ENCODE assay signal across 9 cellular contexts in genomic region chr1:211698161-211699026, GRCh38. TPM values are rescaled to one million over a fixed set of nuclear protein-coding genes. Genes with fewer than 3 reads are reported as not detected.
DNase-seq lines count a peak whose midpoint lies in the region; ATAC-seq and TF ChIP-seq lines count a peak whose summit lies in the region.
"Had no signal": no experiment of that assay in that cellular context is flagged by ENCODE, and none has a peak within 500 bp of the region (broad histone marks: within the 10 kb centered on the region; RNA-seq: fewer than 3 reads in every experiment).

No MANE protein-coding gene starts in this region.

- peak overlapping the region in 1 of 2 donors; percentile 30 for H3K4me3 ChIP-seq in CD4-positive, alpha-beta memory T cell (ENCODE audit: low read length in 2 of 2)
- H3K4me3 ChIP-seq in PC-3 (ENCODE audit: low read length) (peak overlapping the region; percentile 22; the same call in 1 of the 2 replicates), fibroblast of pulmonary artery (replicated peaks; ENCODE audit: low read depth, low read length) (peak overlapping the region; percentile 34), neural cell (ENCODE audit: low read length) (no peak overlapping the region), stomach (peak overlapping the region; percentile 17 to 35 (median 21))

- no peaks in the 10 kb centered on the region for H3K9me2 ChIP-seq in PC-3 (replicated peaks; ENCODE audit: low read length)
- H3K9me2 ChIP-seq in neural cell (ENCODE audit: insufficient read depth, low read length): no peaks in the 10 kb centered on the region

- CTCF ChIA-PET in CD4-positive, alpha-beta memory T cell (lab: Charles Lee; ENCODE audit: partially characterized antibody): interaction anchor here (0.6 to 5.9 kb wide), 52 partner anchors 8 to 758 kb away, joined by 3 to 83 read pairs (median 4); partner anchors contain the start of genes DTL, INTS7 and NEK2
- CTCF ChIA-PET in PC-3 (lab: Charles Lee): interaction anchor here (0.6 to 1.8 kb wide), 8 partner anchors 14 to 337 kb away, joined by 3 to 10 read pairs (median 4); partner anchors contain the start of genes DTL and INTS7

- peak overlapping the region; percentile 66 to 82 (median 78) for H3K4me3 Mint-ChIP-seq in CD4-positive, alpha-beta memory T cell
- peak overlapping the region; percentile 41 for H3K4me3 Mint-ChIP-seq in activated T-helper 1 cell treated with anti-CD3 and anti-CD28 coated beads, Interleukin-12 subunit alpha, Interleukin-12 subunit beta, Interleukin-2, Interleukin-4 antibody, amounts not matched to agents 30 ng/mL and 10 ng/mL and 1 ng/mL, durations not matched to agents 14 hours and 24 hours and 36 hours
- H3K4me3 Mint-ChIP-seq: activated naive CD4-positive, alpha-beta T cell treated with anti-CD3 and anti-CD28 coated beads, Interleukin-2, amount 50 U/mL, for 24 hours had no signal

- peak; percentile 72 to 81 (median 73) for DNase-seq in CD4-positive, alpha-beta memory T cell
- DNase-seq in GM20000 (ENCODE audit: low spot score) (peak; percentile 79), HT1080 (ENCODE audit: low read depth) (peak; percentile 57), PC-3 (peak; percentile 87), fibroblast of pulmonary artery (ENCODE audit: low read depth) (peak; percentile 68), stomach (peak; percentile 91)
- DNase-seq in activated T-helper 1 cell treated with anti-CD3 and anti-CD28 coated beads, Interleukin-12 subunit alpha, Interleukin-12 subunit beta, Interleukin-2, Interleukin-4 antibody, amounts not matched to agents 30 ng/mL and 10 ng/mL and 1 ng/mL, durations not matched to agents 14 hours and 24 hours and 36 hours (ENCODE audit: low spot score): peak; percentile 75

- H3K27me3 ChIP-seq in CD4-positive, alpha-beta memory T cell (ENCODE audit: insufficient read depth, low read length): no peaks in the 10 kb centered on the region
- H3K27me3 ChIP-seq in PC-3 (ENCODE audit: low read length) (no peaks in the 10 kb centered on the region), neural cell (ENCODE audit: insufficient read depth, low read depth, low read length) (no peaks in the 10 kb centered on the region), stomach (peaks cover 0 to 3% (median 0%) of the 10 kb centered on the region in 3 donors)

- H3K9ac ChIP-seq in PC-3 (ENCODE audit: low read length) (no peak overlapping the region), neural cell (ENCODE audit: low read length) (no peak overlapping the region)

- peak overlapping the region; percentile 59 for H2AFZ ChIP-seq in PC-3 (ENCODE audit: low read length)
- no peak overlapping the region for H2AFZ ChIP-seq in neural cell (ENCODE audit: low read depth, low read length)

- no peak for TF ChIP-seq RAD21 in neural cell (conservative IDR thresholded peaks at IDR 0.05)

- no peaks in the 10 kb centered on the region for H3K9me3 ChIP-seq in CD4-positive, alpha-beta memory T cell (ENCODE audit: control insufficient read depth in 1 of 2, low read length in 2 of 2)
- H3K9me3 ChIP-seq in PC-3 (ENCODE audit: low read length): no peaks in the 10 kb centered on the region
- no peaks in the 10 kb centered on the region for H3K9me3 ChIP-seq in neural cell (ENCODE audit: low read length)
- H3K9me3 ChIP-seq in stomach: peaks cover 0 to 5% (median 0%) of the 10 kb centered on the region in 4 donors

- H3F3A ChIP-seq in PC-3 (ENCODE audit: low read length, unreplicated experiment) (no peaks in the 10 kb centered on the region), neural cell (ENCODE audit: insufficient read depth, low read length, poor library complexity, severe bottlenecking) (no peaks in the 10 kb centered on the region)

- H3K27me3 Mint-ChIP-seq in CD4-positive, alpha-beta memory T cell: peaks cover 0 to 3% of the 10 kb centered on the region in 2 donors
- peaks cover 15% of the 10 kb centered on the region for H3K27me3 Mint-ChIP-seq in activated T-helper 1 cell treated with anti-CD3 and anti-CD28 coated beads, Interleukin-12 subunit alpha, Interleukin-12 subunit beta, Interleukin-2, Interleukin-4 antibody, amounts not matched to agents 30 ng/mL and 10 ng/mL and 1 ng/mL, durations not matched to agents 14 hours and 24 hours and 36 hours (ENCODE audit: insufficient read depth)
- H3K27me3 Mint-ChIP-seq: activated naive CD4-positive, alpha-beta T cell treated with anti-CD3 and anti-CD28 coated beads, Interleukin-2, amount 50 U/mL, for 24 hours had no signal

- peaks cover 0 to 4% (median 0%) of the 10 kb centered on the region in 8 donors for H3K9me3 Mint-ChIP-seq in CD4-positive, alpha-beta memory T cell
- no peaks in the 10 kb centered on the region for H3K9me3 Mint-ChIP-seq in activated T-helper 1 cell treated with anti-CD3 and anti-CD28 coated beads, Interleukin-12 subunit alpha, Interleukin-12 subunit beta, Interleukin-2, Interleukin-4 antibody, amounts not matched to agents 30 ng/mL and 10 ng/mL and 1 ng/mL, durations not matched to agents 14 hours and 24 hours and 36 hours
- H3K9me3 Mint-ChIP-seq: activated naive CD4-positive, alpha-beta T cell treated with anti-CD3 and anti-CD28 coated beads, Interleukin-2, amount 50 U/mL, for 24 hours had no signal

- H3K36me3 ChIP-seq in CD4-positive, alpha-beta memory T cell (ENCODE audit: insufficient read depth, low read length): no peaks in the 10 kb centered on the region
- H3K36me3 ChIP-seq in PC-3 (ENCODE audit: low read depth, low read length): no peaks in the 10 kb centered on the region
- H3K36me3 ChIP-seq in neural cell (ENCODE audit: insufficient read depth, low read length): no peaks in the 10 kb centered on the region
- H3K36me3 ChIP-seq in stomach: no peaks in the 10 kb centered on the region

- no peak overlapping the region for H3K27ac ChIP-seq in CD4-positive, alpha-beta memory T cell (ENCODE audit: low read depth, low read length)
- no peak overlapping the region for H3K27ac ChIP-seq in PC-3 (ENCODE audit: low read length)
- H3K27ac ChIP-seq in neural cell (ENCODE audit: low read length): no peak overlapping the region
- no peak overlapping the region for H3K27ac ChIP-seq in stomach

- peaks cover 21% of the 10 kb centered on the region for H3K4me1 ChIP-seq in CD4-positive, alpha-beta memory T cell (ENCODE audit: insufficient read depth, low read length)
- no peaks in the 10 kb centered on the region for H3K4me1 ChIP-seq in PC-3 (ENCODE audit: insufficient read depth, low read length)
- peaks cover 0 to 11% (median 8%) of the 10 kb centered on the region in 4 donors for H3K4me1 ChIP-seq in stomach

- peak overlapping the region; percentile 60 for H3K4me2 ChIP-seq in PC-3 (ENCODE audit: low read length)
- H3K4me2 ChIP-seq in neural cell (ENCODE audit: low read length): no peak overlapping the region

- no peak for TF ChIP-seq POLR2A in stomach (IDR thresholded peaks at IDR 0.05)

- WGBS in stomach, 5 donors: 17 to 24% (median 20%) methylated on average over 17 to 29 of the region's 29 CpGs

- POLR2A ChIA-PET in CD4-positive, alpha-beta memory T cell (lab: Charles Lee; ENCODE audit: partially characterized antibody): interaction anchor here (0.9 to 1.3 kb wide), 3 partner anchors 16 to 337 kb away, joined by 3 to 7 read pairs (median 3); partner anchors contain the start of genes DTL and INTS7
- POLR2A ChIA-PET in PC-3 (lab: Charles Lee; ENCODE audit: unreplicated experiment): no interaction called here

- H3K79me2 ChIP-seq in PC-3 (ENCODE audit: low read length): no peaks in the 10 kb centered on the region
- H3K79me2 ChIP-seq in neural cell (replicated peaks; ENCODE audit: insufficient read depth, low read length): no peaks in the 10 kb centered on the region

- H4K20me1 ChIP-seq in PC-3 (ENCODE audit: low read length) (no peaks in the 10 kb centered on the region), neural cell (ENCODE audit: insufficient read depth) (no peaks in the 10 kb centered on the region)

- TF ChIP-seq CTCF in GM20000 (IDR thresholded peaks at IDR 0.05; ENCODE audit: extremely low read depth, missing control alignments) (peak; percentile 97), PC-3 (conservative IDR thresholded peaks at IDR 0.05; ENCODE audit: low read depth, low read length) (peak; percentile 99), fibroblast of pulmonary artery (IDR thresholded peaks at IDR 0.05; ENCODE audit: low read length, missing control alignments) (peak; percentile 92), neural cell (IDR thresholded peaks at IDR 0.05; ENCODE audit: poor library complexity, severe bottlenecking) (peak; percentile 50), stomach (IDR thresholded peaks at IDR 0.05) (peak in 5 of 7 experiments; percentile 85 to 94 (median 88))

- H3K27ac Mint-ChIP-seq in CD4-positive, alpha-beta memory T cell: no peak overlapping the region
- no peak overlapping the region for H3K27ac Mint-ChIP-seq in activated T-helper 1 cell treated with anti-CD3 and anti-CD28 coated beads, Interleukin-12 subunit alpha, Interleukin-12 subunit beta, Interleukin-2, Interleukin-4 antibody, amounts not matched to agents 30 ng/mL and 10 ng/mL and 1 ng/mL, durations not matched to agents 14 hours and 24 hours and 36 hours
- H3K27ac Mint-ChIP-seq: activated naive CD4-positive, alpha-beta T cell treated with anti-CD3 and anti-CD28 coated beads, Interleukin-2, amount 50 U/mL, for 24 hours had no signal

- intact Hi-C loops in CD4-positive, alpha-beta memory T cell (cut with micrococcal nuclease): loop anchor here (1.0 to 10.0 kb wide), 4 partner anchors 46 to 759 kb away; partner anchors contain the start of gene LPGAT1
- intact Hi-C loops in PC-3 (cut with micrococcal nuclease): loop anchor here (1.0 to 2.0 kb wide), 3 partner anchors 132 to 336 kb away; partner anchors contain the start of genes DTL, INTS7 and LPGAT1
- intact Hi-C loops in activated T-helper 1 cell treated with anti-CD3 and anti-CD28 coated beads, Interleukin-12 subunit alpha, Interleukin-12 subunit beta, Interleukin-2, Interleukin-4 antibody, amounts not matched to agents 30 ng/mL and 10 ng/mL and 1 ng/mL, durations not matched to agents 14 hours and 24 hours and 36 hours (cut with micrococcal nuclease): loop anchor here (1.0 to 5.0 kb wide), 4 partner anchors 132 to 759 kb away; partner anchors contain the start of genes DTL, INTS7 and LPGAT1
- intact Hi-C loops in stomach (cut with DNase I; ENCODE audit: low total_unique reads): no loop called here

- TF ChIP-seq EP300 in neural cell (conservative IDR thresholded peaks at IDR 0.05; ENCODE audit: poor library complexity, severe bottlenecking) (no peak), stomach (IDR thresholded peaks at IDR 0.05) (no peak)

- BruUV-seq in PC-3 (replicated peaks; lab: Mats Ljungman, UMichigan): no TSS peak

- H3K36me3 Mint-ChIP-seq in CD4-positive, alpha-beta memory T cell: peaks cover 0 to 3% of the 10 kb centered on the region in 2 donors
- no peaks in the 10 kb centered on the region for H3K36me3 Mint-ChIP-seq in activated T-helper 1 cell treated with anti-CD3 and anti-CD28 coated beads, Interleukin-12 subunit alpha, Interleukin-12 subunit beta, Interleukin-2, Interleukin-4 antibody, amounts not matched to agents 30 ng/mL and 10 ng/mL and 1 ng/mL, durations not matched to agents 14 hours and 24 hours and 36 hours (ENCODE audit: low read depth)
- H3K36me3 Mint-ChIP-seq: activated naive CD4-positive, alpha-beta T cell treated with anti-CD3 and anti-CD28 coated beads, Interleukin-2, amount 50 U/mL, for 24 hours had no signal

- H3K4me1 Mint-ChIP-seq in CD4-positive, alpha-beta memory T cell: peaks cover 8 to 26% (median 19%) of the 10 kb centered on the region in 4 donors
- H3K4me1 Mint-ChIP-seq in activated T-helper 1 cell treated with anti-CD3 and anti-CD28 coated beads, Interleukin-12 subunit alpha, Interleukin-12 subunit beta, Interleukin-2, Interleukin-4 antibody, amounts not matched to agents 30 ng/mL and 10 ng/mL and 1 ng/mL, durations not matched to agents 14 hours and 24 hours and 36 hours (ENCODE audit: low read depth): peaks cover 36% of the 10 kb centered on the region

- ATAC-seq in PC-3: peak; percentile 98

RNA-seq across cellular contexts. Expression of gene NEK2, which starts 23.0 kb away (rescaled TPM):
- not detected for total RNA-seq in CD4-positive, alpha-beta memory T cell
- polyA plus RNA-seq in CD4-positive, alpha-beta memory T cell: not detected
- 37.5 and 50.3 TPM in 2 replicates for total RNA-seq in HT1080 (2014; rRNA removed; shearing (Covaris generic))
- polyA plus RNA-seq in HT1080 (2015; cell fraction: cytosol; rRNA removed): 43.2 and 46.8 TPM in 2 replicates
- polyA plus RNA-seq in HT1080 (2015; cell fraction: nucleus; rRNA removed): 36.7 and 38.1 TPM in 2 replicates
- total RNA-seq in PC-3 (2014; rRNA removed): 42.7 and 47.5 TPM in 2 replicates
- total RNA-seq in activated T-helper 1 cell treated with anti-CD3 and anti-CD28 coated beads, Interleukin-12 subunit alpha, Interleukin-12 subunit beta, Interleukin-2, Interleukin-4 antibody, amounts not matched to agents 30 ng/mL and 10 ng/mL and 1 ng/mL, durations not matched to agents 14 hours and 24 hours and 36 hours: 13.9 and 18.9 TPM in 2 replicates
- 0.98 and 1.1 TPM in 2 replicates for polyA plus RNA-seq in neural cell
- polyA minus RNA-seq in neural cell: 0.97 and 1.3 TPM in 2 replicates
- total RNA-seq in stomach: 1 to 10 TPM in 2 of 5 donors, not detected in 3; 4.9 to 6.1 TPM
- 1 to 10 TPM; 1.5 to 4.6 (median 2.2) TPM for polyA plus RNA-seq in stomach
